Comparison of ENCODE assay signal across 9 cellular contexts in the genomic region with DNA sequence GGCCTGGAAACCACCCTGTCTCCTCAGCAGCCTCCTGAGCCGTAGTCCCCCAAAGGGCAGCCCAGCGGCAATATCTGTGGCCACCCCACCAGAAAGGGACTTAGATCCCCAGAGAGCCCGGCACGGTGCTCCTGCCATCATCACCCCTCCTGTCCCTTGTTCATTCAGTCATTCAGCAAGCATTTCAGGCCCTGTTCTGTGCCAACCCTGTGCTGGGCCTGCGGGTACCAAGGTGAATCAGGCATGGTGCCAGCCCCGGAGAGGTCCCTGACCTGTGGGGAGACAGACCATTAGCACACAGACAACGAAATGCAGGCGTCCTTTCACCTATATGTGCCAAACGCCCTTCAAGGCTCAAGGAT. TPM values are rescaled to one million over a fixed set of nuclear protein-coding genes. Genes with fewer than 3 reads are reported as not detected.
DNase-seq lines count a peak whose midpoint lies in the region; TF ChIP-seq lines count a peak whose summit lies in the region.
"Had no signal": no experiment of that assay in that cellular context is flagged by ENCODE, and none has a peak within 500 bp of the region (broad histone marks: within the 10 kb centered on the region; RNA-seq: fewer than 3 reads in every experiment).

No MANE protein-coding gene starts in this region.

- H3K4me1 Mint-ChIP-seq in activated CD4-positive, alpha-beta T cell treated with anti-CD3 and anti-CD28 coated beads, Interleukin-2, amount 10 ng/mL, durations not matched to agents 24 days and 14 days = peaks cover 27% of the 10 kb centered on the region
- H3K4me1 Mint-ChIP-seq in brain = peaks cover 27% of the 10 kb centered on the region
- H3K4me1 Mint-ChIP-seq in neural crest cell = peaks cover 29% of the 10 kb centered on the region

- H3K27me3 Mint-ChIP-seq in activated CD4-positive, alpha-beta T cell treated with anti-CD3 and anti-CD28 coated beads, Interleukin-2, amount 10 ng/mL, durations not matched to agents 24 days and 14 days = no peaks in the 10 kb centered on the region
- peaks cover 17% of the 10 kb centered on the region for H3K27me3 Mint-ChIP-seq in brain
- H3K27me3 Mint-ChIP-seq in neural crest cell (ENCODE audit: low read depth) = no peaks in the 10 kb centered on the region

- H3K27me3 ChIP-seq in Karpas-422 (ENCODE audit: low read length) = no peaks in the 10 kb centered on the region
- H3K27me3 ChIP-seq: esophagus squamous epithelium had no signal

- H3K9ac ChIP-seq in Karpas-422 (ENCODE audit: low read length) = peak overlapping the region; percentile 86

- H4K20me1 ChIP-seq in Karpas-422 (ENCODE audit: insufficient read depth, low read depth, low read length) = peaks cover 17% of the 10 kb centered on the region; the same call in 1 of the 2 replicates

- no peaks in the 10 kb centered on the region for H3K9me3 Mint-ChIP-seq in activated CD4-positive, alpha-beta T cell treated with anti-CD3 and anti-CD28 coated beads, Interleukin-2, amount 10 ng/mL, durations not matched to agents 24 days and 14 days
- H3K9me3 Mint-ChIP-seq in brain (peaks cover 0 to 9% (median 0%) of the 10 kb centered on the region in 5 experiments), neural crest cell (no peaks in the 10 kb centered on the region)

- intact Hi-C loops in activated CD4-positive, alpha-beta T cell treated with anti-CD3 and anti-CD28 coated beads, Interleukin-2, amount 10 ng/mL, durations not matched to agents 24 days and 14 days (cut with micrococcal nuclease) = loop anchor here (5.0 kb wide), 4 partner anchors 723 to 1712 kb away; partner anchors contain the start of genes BTF3L4, ORC1, OSBPL9 and PRPF38A

- peaks cover 13% of the 10 kb centered on the region; the same call in 1 of the 2 replicates for H3K36me3 ChIP-seq in Karpas-422 (ENCODE audit: insufficient read depth, low read length)

- peaks cover 32% of the 10 kb centered on the region for H3K79me2 ChIP-seq in Karpas-422 (ENCODE audit: low read length)

- H3K4me2 ChIP-seq in Karpas-422 (ENCODE audit: low read depth, low read length, poor library complexity, severe bottlenecking) = peak overlapping the region; percentile 82

- H3K4me3 ChIP-seq in Karpas-422 (ENCODE audit: low read length) = peak overlapping the region; percentile 79

- no peaks in the 10 kb centered on the region for H3K9me2 ChIP-seq in Karpas-422 (replicated peaks; ENCODE audit: insufficient read depth, low read length)

- peaks cover 28% of the 10 kb centered on the region for H3K4me1 ChIP-seq in Karpas-422 (ENCODE audit: low read length)

- no peak overlapping the region for H2AFZ ChIP-seq in Karpas-422 (ENCODE audit: low read length)

- no peaks in the 10 kb centered on the region for H3K9me3 ChIP-seq in Karpas-422 (ENCODE audit: low read length)
- H3K9me3 ChIP-seq: esophagus squamous epithelium had no signal

- no peak for DNase-seq in activated CD4-positive, alpha-beta T cell treated with anti-CD3 and anti-CD28 coated beads, Interleukin-2, amount 10 ng/mL, durations not matched to agents 24 days and 14 days
- DNase-seq in activated CD4-positive, alpha-beta T cell treated with anti-CD3 and anti-CD28 coated beads for 1 hour = no peak
- DNase-seq in Karpas-422 (no peak), neural crest cell (ENCODE audit: low read depth, low spot score) (no peak), Ammon's horn (ENCODE audit: low spot score) (no peak), NCI-H1105 treated with DMSO at 0.1 percent for 48 hours (lab: John Stamatoyannopoulos, UW) (no peak), NCI-H1048 (lab: John Stamatoyannopoulos, UW) (no peak)
- DNase-seq: esophagus squamous epithelium had no signal

- H3K27ac Mint-ChIP-seq in activated CD4-positive, alpha-beta T cell treated with anti-CD3 and anti-CD28 coated beads, Interleukin-2, amount 10 ng/mL, durations not matched to agents 24 days and 14 days = no peak overlapping the region
- peak overlapping the region in 4 of 5 experiments; percentile 3 to 70 (median 36) for H3K27ac Mint-ChIP-seq in brain
- H3K27ac Mint-ChIP-seq in neural crest cell (ENCODE audit: unreplicated experiment) = no peak overlapping the region

- TF ChIP-seq CTCF in brain (conservative IDR thresholded peaks at IDR 0.05) (no peak), neural crest cell (conservative IDR thresholded peaks at IDR 0.05) (no peak)

- peaks cover 28% of the 10 kb centered on the region for H3K36me3 Mint-ChIP-seq in activated CD4-positive, alpha-beta T cell treated with anti-CD3 and anti-CD28 coated beads, Interleukin-2, amount 10 ng/mL, durations not matched to agents 24 days and 14 days (ENCODE audit: low read depth)
- H3K36me3 Mint-ChIP-seq in brain (peaks cover 7% of the 10 kb centered on the region), neural crest cell (ENCODE audit: low read depth) (peaks cover 4% of the 10 kb centered on the region)

- no peak overlapping the region for H3K27ac ChIP-seq in Karpas-422 (ENCODE audit: low read length)
- H3K27ac ChIP-seq: esophagus squamous epithelium had no signal

- peak overlapping the region; percentile 95 for H3K4me3 Mint-ChIP-seq in activated CD4-positive, alpha-beta T cell treated with anti-CD3 and anti-CD28 coated beads, Interleukin-2, amount 10 ng/mL, durations not matched to agents 24 days and 14 days
- peak overlapping the region in 4 of 5 experiments; percentile 33 to 60 (median 38) for H3K4me3 Mint-ChIP-seq in brain
- H3K4me3 Mint-ChIP-seq in neural crest cell = peak overlapping the region; percentile 70

RNA-seq across cellular contexts. Expression of gene LRP8, which starts 1.3 kb away (rescaled TPM):
- total RNA-seq in activated CD4-positive, alpha-beta T cell treated with anti-CD3 and anti-CD28 coated beads, Interleukin-2, amount 10 ng/mL, durations not matched to agents 24 days and 14 days = 76.8 and 81.6 TPM in 2 replicates
- 26.7 and 35.4 TPM in 2 replicates for total RNA-seq in Karpas-422 (2014; rRNA removed; shearing (Covaris generic); ENCODE audit: low replicate concordance)
- polyA plus RNA-seq in brain (ENCODE audit: insufficient read depth, low read depth, low replicate concordance) = 17.4 TPM
- 49.7 and 59.5 TPM in 2 replicates for total RNA-seq in neural crest cell

Comparison
In these comparisons a context has a peak if more than half of its experiments do, and no peak if none do; other contexts are left out.
1. H3K27ac Mint-ChIP-seq: peak in brain (4 of 5); none in activated CD4-positive, alpha-beta T cell treated with anti-CD3 and anti-CD28 coated beads, Interleukin-2, amount 10 ng/mL, durations not matched to agents 24 days and 14 days (single experiment) and neural crest cell (single experiment).
2. H3K4me3 Mint-ChIP-seq: peak in every context shown above with its lines; median percentile 95 in activated CD4-positive, alpha-beta T cell treated with anti-CD3 and anti-CD28 coated beads, Interleukin-2, amount 10 ng/mL, durations not matched to agents 24 days and 14 days; 70 in neural crest cell; 38 in brain.